8 cellular contexts compared by ENCODE assay signal in the genomic region with DNA sequence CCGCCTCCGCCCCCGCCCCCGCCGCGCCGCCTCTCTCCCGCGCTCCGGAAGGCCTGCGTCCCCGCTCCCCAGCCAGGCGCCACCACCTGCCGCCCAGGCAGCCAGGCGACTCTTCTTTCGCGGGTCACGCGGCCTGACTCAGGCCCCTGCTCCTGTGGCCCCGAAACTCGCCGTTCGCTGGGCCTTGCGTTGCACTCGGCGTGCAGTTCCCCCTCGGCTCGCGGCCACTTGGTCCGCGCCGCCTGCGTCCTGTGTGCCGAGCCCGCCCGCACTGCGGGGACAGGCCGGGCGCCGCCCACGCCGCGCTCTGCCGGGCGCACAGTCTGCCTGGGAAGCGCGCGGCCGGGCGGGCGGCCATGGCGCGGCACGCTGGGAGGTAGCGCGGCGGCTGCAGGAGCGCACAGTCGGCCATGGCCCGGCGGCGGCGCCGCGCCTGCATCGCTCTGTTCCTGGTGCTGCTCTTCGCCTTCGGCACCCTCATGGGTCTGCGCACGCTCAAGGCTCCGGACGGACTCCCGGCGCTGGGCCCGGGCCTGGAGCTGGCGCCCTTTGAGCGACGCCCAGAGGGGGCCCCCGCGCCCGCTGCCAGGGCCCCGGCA. TPM values are rescaled to one million over a fixed set of nuclear protein-coding genes. Genes with fewer than 3 reads are reported as not detected.
DNase-seq lines count a peak whose midpoint lies in the region; ATAC-seq and TF ChIP-seq lines count a peak whose summit lies in the region.

A gene with protein sequence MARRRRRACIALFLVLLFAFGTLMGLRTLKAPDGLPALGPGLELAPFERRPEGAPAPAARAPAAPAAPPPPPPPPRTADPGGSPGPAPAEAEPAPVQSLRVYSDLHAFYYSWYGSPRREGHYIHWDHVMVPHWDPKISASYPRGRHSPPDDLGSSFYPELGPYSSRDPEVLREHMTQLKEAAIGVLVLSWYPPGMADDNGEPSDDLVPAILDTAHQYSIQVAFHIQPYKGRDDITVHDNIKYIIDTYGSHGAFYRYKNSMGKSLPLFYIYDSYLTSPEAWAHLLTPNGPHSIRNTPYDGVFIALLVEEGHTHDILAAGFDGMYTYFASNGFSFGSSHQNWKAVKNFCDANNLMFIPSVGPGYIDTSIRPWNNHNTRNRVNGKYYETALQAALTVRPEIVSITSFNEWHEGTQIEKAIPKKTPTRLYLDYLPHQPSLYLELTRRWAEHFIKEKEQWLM (plus strand): TSS at position 75 of the 599 bp plus-strand sequence. CDS start 336 bp downstream, at position 411.

- H3K4ac ChIP-seq in H9 (ENCODE audit: low read depth, low read length): no peak within 1 kb of the TSS

- no peaks in the 10 kb centered on the region for H3K79me1 ChIP-seq in H9 (ENCODE audit: insufficient read depth, low read depth, low read length, poor library complexity, severe bottlenecking)

- H2BK15ac ChIP-seq in H9 (ENCODE audit: low read depth, low read length): no peak within 1 kb of the TSS

- H2BK5ac ChIP-seq in H9 (ENCODE audit: insufficient read length, low read length): no peak within 1 kb of the TSS

- no peak within 1 kb of the TSS for H2AFZ ChIP-seq in H9 (ENCODE audit: low read length)

- DNase-seq in G401 (ENCODE audit: low spot score): peak; percentile 65
- peak; percentile 56 for DNase-seq in H9
- peak; percentile 60 for DNase-seq in NCI-H1105 treated with DMSO at 0.1 percent for 48 hours (lab: John Stamatoyannopoulos, UW)
- DNase-seq in lower lobe of right lung: peak; percentile 69

- H3K4me1 ChIP-seq in H9 (ENCODE audit: insufficient read depth, low read length) (no peaks in the 10 kb centered on the region; the same call in 1 of the 2 replicates), ectodermal cell (ENCODE audit: control insufficient read depth, insufficient read depth, low read length) (no peaks in the 10 kb centered on the region), lower lobe of right lung (peaks cover 20% of the 10 kb centered on the region)

- H3K9me3 ChIP-seq in H9 (ENCODE audit: control insufficient read depth, low read depth, low read length) (no peaks in the 10 kb centered on the region), ectodermal cell (ENCODE audit: control insufficient read depth, low read length) (no peaks in the 10 kb centered on the region), lower lobe of right lung (no peaks in the 10 kb centered on the region)

- no peak within 1 kb of the TSS for H2BK120ac ChIP-seq in H9 (ENCODE audit: low read depth, low read length, poor library complexity, severe bottlenecking)

- H3K9me3 Mint-ChIP-seq in H9: no peaks in the 10 kb centered on the region
- H3K9me3 Mint-ChIP-seq in stimulated activated naive CD8-positive, alpha-beta T cell treated with anti-CD3 and anti-CD28 coated beads, Interleukin-15, Interleukin-2, amounts not matched to agents 100 ng/mL and 50 ng/mL, for 24 hours: no peaks in the 10 kb centered on the region

- H3K36me3 ChIP-seq in ectodermal cell (ENCODE audit: control insufficient read depth, insufficient read depth, low read length): no peaks in the 10 kb centered on the region
- H3K36me3 ChIP-seq in lower lobe of right lung: no peaks in the 10 kb centered on the region

- no peaks in the 10 kb centered on the region for H3K23me2 ChIP-seq in H9 (ENCODE audit: insufficient read length, low read depth, low read length, poor library complexity, severe bottlenecking)

- H2AK5ac ChIP-seq in H9 (ENCODE audit: insufficient read length, low read length): no peak within 1 kb of the TSS

- peaks cover 0 to 26% (median 6%) of the 10 kb centered on the region in 3 experiments; a peak in 3 of 7 replicates for H3K36me3 Mint-ChIP-seq in H9 (ENCODE audit: insufficient read depth in 1 of 3, low read depth in 3 of 3)
- H3K36me3 Mint-ChIP-seq in stimulated activated naive CD8-positive, alpha-beta T cell treated with anti-CD3 and anti-CD28 coated beads, Interleukin-15, Interleukin-2, amounts not matched to agents 100 ng/mL and 50 ng/mL, for 24 hours (ENCODE audit: low read depth): peaks cover 7% of the 10 kb centered on the region

- H3K27me3 Mint-ChIP-seq in H9 (ENCODE audit: low read depth): peaks cover 47% of the 10 kb centered on the region
- H3K27me3 Mint-ChIP-seq in stimulated activated naive CD8-positive, alpha-beta T cell treated with anti-CD3 and anti-CD28 coated beads, Interleukin-15, Interleukin-2, amounts not matched to agents 100 ng/mL and 50 ng/mL, for 24 hours: peaks cover 34% of the 10 kb centered on the region

- H3K4me3 Mint-ChIP-seq in H9: peak within 1 kb of the TSS; percentile 75 to 80
- peak within 1 kb of the TSS; percentile 63 for H3K4me3 Mint-ChIP-seq in stimulated activated naive CD8-positive, alpha-beta T cell treated with anti-CD3 and anti-CD28 coated beads, Interleukin-15, Interleukin-2, amounts not matched to agents 100 ng/mL and 50 ng/mL, for 24 hours

- no peak within 1 kb of the TSS for H4K8ac ChIP-seq in H9 (replicated peaks; ENCODE audit: insufficient read length, low read depth, low read length)

- peak within 1 kb of the TSS; percentile 13 for H3K4me2 ChIP-seq in H9 (ENCODE audit: insufficient read depth, insufficient read length, low read length)

- no peak within 1 kb of the TSS for H3K27ac Mint-ChIP-seq in H9
- no peak within 1 kb of the TSS for H3K27ac Mint-ChIP-seq in stimulated activated naive CD8-positive, alpha-beta T cell treated with anti-CD3 and anti-CD28 coated beads, Interleukin-15, Interleukin-2, amounts not matched to agents 100 ng/mL and 50 ng/mL, for 24 hours

- H2BK20ac ChIP-seq in H9 (ENCODE audit: low read depth, low read length, poor library complexity, severe bottlenecking): no peak within 1 kb of the TSS

- no peak within 1 kb of the TSS for H4K91ac ChIP-seq in H9 (ENCODE audit: insufficient read length, low read depth, low read length)

- no peak within 1 kb of the TSS for H3K23ac ChIP-seq in H9 (ENCODE audit: insufficient read length, low read depth, low read length)

- no peaks in the 10 kb centered on the region for H4K20me1 ChIP-seq in H9 (ENCODE audit: control insufficient read depth, insufficient read depth, insufficient read length)

- H3K4me3 ChIP-seq in WI38 (ENCODE audit: low read depth, low read length) (peak within 1 kb of the TSS; percentile 50), ectodermal cell (ENCODE audit: insufficient read depth, low read depth, low read length) (peak within 1 kb of the TSS; percentile 33), lower lobe of right lung (peak within 1 kb of the TSS; percentile 62)

- H3K4me1 Mint-ChIP-seq in H9: peaks cover 7 to 12% of the 10 kb centered on the region in 2 experiments
- H3K4me1 Mint-ChIP-seq in stimulated activated naive CD8-positive, alpha-beta T cell treated with anti-CD3 and anti-CD28 coated beads, Interleukin-15, Interleukin-2, amounts not matched to agents 100 ng/mL and 50 ng/mL, for 24 hours (ENCODE audit: low read depth): peaks cover 26% of the 10 kb centered on the region

- no peak within 1 kb of the TSS for H3K18ac ChIP-seq in H9 (ENCODE audit: insufficient read length, low read depth, low read length)

- H3T11ph ChIP-seq in H9 (ENCODE audit: low read length): no peak within 1 kb of the TSS

- TF ChIP-seq CTCF in H9 (conservative IDR thresholded peaks at IDR 0.05) (no peak), WI38 (IDR thresholded peaks at IDR 0.05; ENCODE audit: low read depth, low read length) (no peak), lower lobe of right lung (IDR thresholded peaks at IDR 0.05) (no peak)

- intact Hi-C loops in lower lobe of right lung (cut with DNase I): no loop called here

- no peak within 1 kb of the TSS for H2BK12ac ChIP-seq in H9 (ENCODE audit: insufficient read length, low read depth, low read length)

- in situ Hi-C loops in G401 (cut with HindIII; ENCODE audit: low sequenced_read_pairs): no loop called here

- no peak within 1 kb of the TSS for H3K9ac ChIP-seq in H9 (ENCODE audit: extremely low read depth, insufficient read length, low read length)

- H3K56ac ChIP-seq in H9 (ENCODE audit: insufficient read length, low read depth, low read length): no peak within 1 kb of the TSS

- H3K27ac ChIP-seq in H9 (ENCODE audit: insufficient read length, low read depth, low read length): no peak within 1 kb of the TSS
- H3K27ac ChIP-seq in ectodermal cell (ENCODE audit: insufficient read depth, low read depth, low read length, poor library complexity, severe bottlenecking): no peak within 1 kb of the TSS
- H3K27ac ChIP-seq in lower lobe of right lung: no peak within 1 kb of the TSS

- peak; percentile 87 to 88 for ATAC-seq in lower lobe of right lung
- ATAC-seq in GM21447 (IDR thresholded peaks at IDR 0.05; ENCODE audit: unreplicated experiment): no peak

- peak within 1 kb of the TSS; percentile 91 for H3K14ac ChIP-seq in H9 (ENCODE audit: insufficient read depth, low read length)

- H3K27me3 ChIP-seq in H9 (ENCODE audit: insufficient read depth, low read length) (peaks cover 7% of the 10 kb centered on the region; the same call in 1 of the 2 replicates), ectodermal cell (ENCODE audit: control insufficient read depth, insufficient read depth, low read length, poor library complexity, severe bottlenecking) (peaks cover 72% of the 10 kb centered on the region), lower lobe of right lung (ENCODE audit: low read depth) (peaks cover 3% of the 10 kb centered on the region)

- no CpG with 5 or more reads among the region's 82 CpGs for WGBS in H9 (ENCODE audit: extremely low coverage, insufficient read length, low lambda C conversion rate)
- 0 to 1% methylated on average over 82 of the region's 82 CpGs for WGBS in ectodermal cell, 2 experiments

- H4K5ac ChIP-seq in H9 (ENCODE audit: insufficient read length, low read depth, low read length): no peak within 1 kb of the TSS

- H3K79me2 ChIP-seq in H9 (ENCODE audit: insufficient read depth, low read length): no peaks in the 10 kb centered on the region

RNA-seq across cellular contexts. Expression of the gene that starts here (rescaled TPM):
- 22.0 and 31.3 TPM in 2 replicates for total RNA-seq in G401 (2014; rRNA removed; shearing (Covaris generic))
- total RNA-seq in H9 (2021) (22.7 and 24.2 TPM in 2 replicates), lower lobe of right lung (4.9 TPM)
- polyA plus RNA-seq in ectodermal cell (2013, experiment 1 of 4): 1.1 TPM
- polyA plus RNA-seq in ectodermal cell (2013, experiment 2 of 4): 0.85 TPM
- polyA plus RNA-seq in ectodermal cell (2013, experiment 3 of 4): 0.91 TPM
- polyA plus RNA-seq in ectodermal cell (2013, experiment 4 of 4): 1.1 TPM
